8 cellular contexts compared by ENCODE assay signal in the genomic region with DNA sequence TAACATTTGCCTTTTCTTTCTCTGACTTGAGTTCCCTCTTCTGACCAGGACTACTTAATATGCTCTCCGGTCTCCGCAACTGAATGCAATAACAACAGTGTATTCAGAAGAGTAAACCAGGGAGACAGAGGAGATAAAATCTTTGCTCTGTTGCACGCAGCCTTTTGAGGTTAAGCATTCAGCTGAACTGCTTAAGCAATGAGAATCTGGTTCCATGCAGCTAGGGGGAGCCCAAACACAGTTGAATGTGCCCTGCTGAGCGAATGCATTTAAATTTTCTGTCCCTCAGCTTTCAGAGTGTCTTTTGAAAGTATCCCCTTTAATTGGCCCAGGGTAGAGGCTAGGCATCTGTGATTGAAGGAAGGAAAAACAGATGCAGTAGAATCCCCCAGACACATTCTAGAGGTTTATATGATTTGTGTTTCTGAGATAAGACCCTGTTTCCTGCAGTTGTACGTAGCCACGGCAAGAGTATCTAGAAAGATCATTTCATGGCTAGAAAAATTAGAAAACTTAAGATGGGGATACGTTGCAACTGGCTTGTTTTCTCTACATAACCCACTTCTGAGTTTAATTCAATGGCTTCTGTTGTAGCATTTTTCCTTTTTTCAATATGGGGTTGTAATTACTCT.
A peak's percentile ranks its signal among the peaks of the same experiment; 100 is the strongest.
DNase-seq lines count a peak whose midpoint lies in the region; ATAC-seq, FAIRE-seq and TF ChIP-seq lines count a peak whose summit lies in the region.

No MANE protein-coding gene starts in this region.

- FAIRE-seq in HepG2 (lab: Jason Lieb, UNC), result peak; percentile 46

- no peak for TF ChIP-seq POLR2A in HepG2 (IDR thresholded peaks at IDR 0.05; ENCODE audit: insufficient read depth in 1 of 2, low read depth in 2 of 2, low read length in 2 of 2)

- 9% methylated on average over 7 of the region's 7 CpGs for WGBS in HepG2 (ENCODE audit: low lambda C conversion rate)

- H3K36me3 ChIP-seq in HepG2 (replicated peaks in 1 of 2; ENCODE audit: control insufficient read depth in 1 of 2, insufficient read depth in 2 of 2, low read length in 2 of 2) (no peaks in the 10 kb centered on the region), thoracic aorta (no peaks in the 10 kb centered on the region)

- no peak overlapping the region for H3K4me2 ChIP-seq in HepG2 (ENCODE audit: low read depth, low read length)

- peak; percentile 98 for TF ChIP-seq CTCF in LNCaP clone FGC (IDR thresholded peaks at IDR 0.05; ENCODE audit: control insufficient read depth, extremely low read depth, insufficient read depth)
- peak; percentile 76 for TF ChIP-seq CTCF in HepG2 (CRISPR knock-in tag; IDR thresholded peaks at IDR 0.05)
- TF ChIP-seq CTCF in thoracic aorta (IDR thresholded peaks at IDR 0.05), result peak; percentile 79

- H3K4me3 ChIP-seq in LNCaP clone FGC (ENCODE audit: low read depth, low read length), result no peak overlapping the region
- no peak overlapping the region for H3K4me3 ChIP-seq in HepG2 (replicated peaks in 1 of 3; ENCODE audit: insufficient read depth in 1 of 3, low read depth in 2 of 3, low read length in 3 of 3)
- H3K4me3 ChIP-seq in thoracic aorta, result peak overlapping the region; percentile 50

- no peak overlapping the region for H3K9ac ChIP-seq in HepG2 (ENCODE audit: insufficient read depth, low read depth, low read length)

- DNase-seq in stimulated activated CD4-positive, alpha-beta T cell treated with anti-CD3 and anti-CD28 coated beads, Interleukin-2, amount 100 ng/mL, for 24 hours, result peak; percentile 17 to 19
- no peak for DNase-seq in stimulated activated CD4-positive, alpha-beta T cell treated with anti-CD3 and anti-CD28 coated beads, Interleukin-4, amount 100 ng/mL, for 4 hours
- peak; percentile 8 for DNase-seq in HCEC 1CT
- DNase-seq in LNCaP clone FGC (ENCODE audit: low read depth), result peak; percentile 70
- peak; percentile 63 for DNase-seq in RKO (ENCODE audit: low spot score)
- DNase-seq in HepG2 (ENCODE audit: low spot score), result peak; percentile 10
- no peak for DNase-seq in thoracic aorta (ENCODE audit: low spot score)

- ATAC-seq in HepG2 (peak; percentile 97), thoracic aorta (ENCODE audit: insufficient number of reproducible peaks, low FRiP score, low read depth) (peak; percentile 55)

- TF ChIP-seq EP300 in HepG2 (IDR thresholded peaks at IDR 0.05; ENCODE audit: low read depth in 2 of 2, low read length in 2 of 2), result no peak
- TF ChIP-seq EP300 in HepG2 (CRISPR knock-in tag; IDR thresholded peaks at IDR 0.05; ENCODE audit: borderline replicate concordance), result no peak

- in situ Hi-C loops in HepG2 (cut with HindIII; ENCODE audit: extremely low pct_ligation_motif_present, low pct_unique_long_range_greater_than_20kb), result no loop called here

- H3K27ac ChIP-seq in cingulate gyrus (ENCODE audit: low read depth, low read length) (peak overlapping the region; percentile 31), HepG2 (ENCODE audit: extremely low read length, insufficient read depth, low read length) (no peak overlapping the region), thoracic aorta (no peak overlapping the region)

- CTCF ChIA-PET in HepG2 (lab: Yijun Ruan, JAX; ENCODE audit: low intra/inter-chr PET ratio, low total read pairs), result interaction anchor here (1.4 to 2.3 kb wide), 2 partner anchors 507 to 700 kb away, joined by 8 to 11 read pairs; no protein-coding TSS in a partner anchor

- H3K27me3 ChIP-seq in HepG2 (ENCODE audit: control insufficient read depth in 1 of 2, insufficient read depth in 2 of 2, low read length in 2 of 2) (peaks cover 0 to 18% of the 10 kb centered on the region in 2 experiments; a peak in 2 of 5 replicates), thoracic aorta (replicated peaks; ENCODE audit: insufficient read depth) (no peaks in the 10 kb centered on the region)

- no peaks in the 10 kb centered on the region for H3K4me1 ChIP-seq in HepG2 (ENCODE audit: insufficient read depth, low read length)
- no peaks in the 10 kb centered on the region for H3K4me1 ChIP-seq in thoracic aorta (ENCODE audit: control insufficient read depth in 1 of 2, low read depth in 2 of 2)

- H3K9me3 ChIP-seq in HepG2 (ENCODE audit: low read length) (no peaks in the 10 kb centered on the region), thoracic aorta (no peaks in the 10 kb centered on the region)

- no peak for TF ChIP-seq RAD21 in HepG2 (CRISPR knock-in tag; IDR thresholded peaks at IDR 0.05)

- no peaks in the 10 kb centered on the region for H3K79me2 ChIP-seq in HepG2 (ENCODE audit: insufficient read depth, low read length)

- no peak overlapping the region for H2AFZ ChIP-seq in HepG2 (ENCODE audit: low read length)

- no TSS peak for BruUV-seq in HepG2 (replicated peaks; lab: Mats Ljungman, UMichigan)

- POLR2A ChIA-PET in HepG2 (lab: Yijun Ruan, JAX), result no interaction called here

- H4K20me1 ChIP-seq in HepG2 (ENCODE audit: insufficient read depth, low read length), result no peaks in the 10 kb centered on the region

- intact Hi-C loops in HepG2 (cut with micrococcal nuclease; ENCODE audit: unreplicated experiment), result loop anchor here (1.0 to 2.0 kb wide), 2 partner anchors 244 to 507 kb away; no protein-coding TSS in a partner anchor

TF ChIP-seq in HepG2, 621 proteins besides CTCF, POLR2A, EP300 and RAD21:
- TF ChIP-seq STAG1 (CRISPR knock-in tag; IDR thresholded peaks at IDR 0.05) (peak; percentile 78), CEBPG (CRISPR knock-in tag; IDR thresholded peaks at IDR 0.05) (0 out of 2 replicates have a peak, but pooled peaks have one; percentile 30), SMC3 (IDR thresholded peaks at IDR 0.05; ENCODE audit: low read length) (peak; percentile 48; the same call in 1 of the 2 replicates), HOXA5 (CRISPR knock-in tag; IDR thresholded peaks at IDR 0.05) (no peak)
TF ChIP-seq in HepG2: peak in this region for 3.

Comparison
In these comparisons a context has a peak if more than half of its experiments do, and no peak if none do; other contexts are left out.
1. DNase-seq: peak in stimulated activated CD4-positive, alpha-beta T cell treated with anti-CD3 and anti-CD28 coated beads, Interleukin-2, amount 100 ng/mL, for 24 hours (2 of 2), HCEC 1CT (single experiment), LNCaP clone FGC (single experiment), RKO (single experiment) and HepG2 (single experiment); none in stimulated activated CD4-positive, alpha-beta T cell treated with anti-CD3 and anti-CD28 coated beads, Interleukin-4, amount 100 ng/mL, for 4 hours (0 of 2) and thoracic aorta (single experiment).
2. Peak in every context shown above with its lines, with median percentiles within 50 percentile points of each other: CTCF ChIP-seq.